Comparison of ENCODE assay signal across 21 cellular contexts in the genomic region with DNA sequence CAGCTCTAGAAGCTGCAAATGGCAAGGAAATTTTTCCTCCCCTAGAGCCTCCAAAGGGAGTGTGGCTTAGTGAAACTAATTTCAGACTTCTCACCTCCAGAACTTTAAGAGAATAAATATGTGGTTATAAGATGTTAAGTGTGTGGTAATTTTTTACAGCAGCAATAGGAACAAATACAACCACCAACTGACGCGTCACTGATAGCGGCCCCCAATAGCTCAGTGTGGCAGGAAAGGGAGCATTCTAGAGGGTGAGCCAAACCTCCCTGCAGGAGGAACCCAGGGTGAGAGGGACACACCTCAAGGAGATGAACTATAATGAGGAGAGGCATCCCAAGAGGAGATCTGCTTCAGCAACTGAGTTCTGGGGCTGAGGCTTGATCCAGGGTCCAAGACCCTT. TPM values are rescaled to one million over a fixed set of nuclear protein-coding genes. Genes with fewer than 3 reads are reported as not detected.
A peak's percentile ranks its signal among the peaks of the same experiment; 100 is the strongest.
DNase-seq lines count a peak whose midpoint lies in the region; ATAC-seq, FAIRE-seq and TF ChIP-seq lines count a peak whose summit lies in the region.
"Had no signal": no experiment of that assay in that cellular context is flagged by ENCODE, and none has a peak within 500 bp of the region (broad histone marks: within the 10 kb centered on the region; RNA-seq: fewer than 3 reads in every experiment).

No MANE protein-coding gene starts in this region.

- POLR2A ChIA-PET in HepG2 (lab: Yijun Ruan, JAX): no interaction called here
- POLR2A ChIA-PET in activated CD8-positive, alpha-beta T cell treated with anti-CD3 and anti-CD28 coated beads, Interleukin-2, amount 10 ng/mL, durations not matched to agents 7 days and 5 days (lab: Charles Lee): no interaction called here
- POLR2A ChIA-PET in naive thymus-derived CD4-positive, alpha-beta T cell (lab: Charles Lee): no interaction called here
- POLR2A ChIA-PET in WTC11 (lab: Charles Lee): no interaction called here

- ATAC-seq in right lobe of liver: peak in 3 of 4 donors; percentile 12 to 19 (median 13)
- no peak for ATAC-seq in HepG2
- peak; percentile 16 for ATAC-seq in activated CD8-positive, alpha-beta T cell treated with anti-CD3 and anti-CD28 coated beads, Interleukin-2, amount 10 ng/mL, durations not matched to agents 7 days and 5 days
- peak; percentile 7 for ATAC-seq in naive thymus-derived CD4-positive, alpha-beta T cell
- no peak for ATAC-seq in upper lobe of right lung
- ATAC-seq in GM21423 (IDR thresholded peaks at IDR 0.05; ENCODE audit: unreplicated experiment): no peak
- no peak for ATAC-seq in WTC11
- ATAC-seq: GM12878, Panc1, Right ventricle myocardium inferior had no signal

- in situ Hi-C loops in HepG2 (cut with HindIII; ENCODE audit: extremely low pct_ligation_motif_present, low pct_unique_long_range_greater_than_20kb): loop anchor here (10.0 kb wide), 1 partner anchor 63 kb away; no protein-coding TSS in a partner anchor

- no peak overlapping the region for H3K4me3 ChIP-seq in right lobe of liver
- no peak overlapping the region for H3K4me3 ChIP-seq in HepG2 (replicated peaks in 1 of 3; ENCODE audit: insufficient read depth in 1 of 3, low read depth in 2 of 3, low read length in 3 of 3)
- H3K4me3 ChIP-seq in naive thymus-derived CD4-positive, alpha-beta T cell (ENCODE audit: low read length): peak overlapping the region; percentile 17
- H3K4me3 ChIP-seq in upper lobe of right lung: no peak overlapping the region
- H3K4me3 ChIP-seq: GM12878, SK-N-MC had no signal

- no peaks in the 10 kb centered on the region for H3K36me3 ChIP-seq in right lobe of liver
- no peaks in the 10 kb centered on the region for H3K36me3 ChIP-seq in HepG2 (replicated peaks in 1 of 2; ENCODE audit: control insufficient read depth in 1 of 2, insufficient read depth in 2 of 2, low read length in 2 of 2)
- H3K36me3 ChIP-seq in naive thymus-derived CD4-positive, alpha-beta T cell (ENCODE audit: control insufficient read depth in 2 of 3, insufficient read depth in 3 of 3, low read length in 3 of 3): no peaks in the 10 kb centered on the region
- H3K36me3 ChIP-seq in upper lobe of right lung: no peaks in the 10 kb centered on the region
- H3K36me3 ChIP-seq: BE2C had no signal

- H3K27me3 ChIP-seq in right lobe of liver (no peaks in the 10 kb centered on the region), HepG2 (ENCODE audit: control insufficient read depth in 1 of 2, insufficient read depth in 2 of 2, low read length in 2 of 2) (no peaks in the 10 kb centered on the region), upper lobe of right lung (no peaks in the 10 kb centered on the region)
- no peaks in the 10 kb centered on the region for H3K27me3 ChIP-seq in naive thymus-derived CD4-positive, alpha-beta T cell (ENCODE audit: control insufficient read depth in 2 of 2, insufficient read depth in 2 of 2, low read length in 2 of 2)

- no peak overlapping the region for H3K4me3 Mint-ChIP-seq in activated CD8-positive, alpha-beta T cell treated with anti-CD3 and anti-CD28 coated beads, Interleukin-2, amount 10 ng/mL, durations not matched to agents 7 days and 5 days
- no peak overlapping the region for H3K4me3 Mint-ChIP-seq in naive thymus-derived CD4-positive, alpha-beta T cell
- H3K4me3 Mint-ChIP-seq in WTC11: no peak overlapping the region

- no peaks in the 10 kb centered on the region for H3K9me3 Mint-ChIP-seq in activated CD8-positive, alpha-beta T cell treated with anti-CD3 and anti-CD28 coated beads, Interleukin-2, amount 10 ng/mL, durations not matched to agents 7 days and 5 days (ENCODE audit: insufficient read depth)
- peaks cover 0 to 5% (median 0%) of the 10 kb centered on the region in 11 donors for H3K9me3 Mint-ChIP-seq in naive thymus-derived CD4-positive, alpha-beta T cell
- H3K9me3 Mint-ChIP-seq in WTC11: peaks cover 18% of the 10 kb centered on the region

- BruUV-seq in HepG2 (replicated peaks; lab: Mats Ljungman, UMichigan): no TSS peak

- TF ChIP-seq CTCF in right lobe of liver (IDR thresholded peaks at IDR 0.05) (no peak), HepG2 (CRISPR knock-in tag; IDR thresholded peaks at IDR 0.05) (no peak), upper lobe of right lung (IDR thresholded peaks at IDR 0.05) (no peak), WTC11 (IDR thresholded peaks at IDR 0.05) (no peak)

- H3K27me3 Mint-ChIP-seq in activated CD8-positive, alpha-beta T cell treated with anti-CD3 and anti-CD28 coated beads, Interleukin-2, amount 10 ng/mL, durations not matched to agents 7 days and 5 days (ENCODE audit: low read depth): peaks cover 11% of the 10 kb centered on the region
- peaks cover 20 to 42% (median 28%) of the 10 kb centered on the region in 5 donors for H3K27me3 Mint-ChIP-seq in naive thymus-derived CD4-positive, alpha-beta T cell
- no peaks in the 10 kb centered on the region; the same call in 1 of the 2 replicates for H3K27me3 Mint-ChIP-seq in WTC11 (ENCODE audit: low read depth)

- peaks cover 28% of the 10 kb centered on the region for H3K4me1 Mint-ChIP-seq in activated CD8-positive, alpha-beta T cell treated with anti-CD3 and anti-CD28 coated beads, Interleukin-2, amount 10 ng/mL, durations not matched to agents 7 days and 5 days (ENCODE audit: low read depth)
- H3K4me1 Mint-ChIP-seq in naive thymus-derived CD4-positive, alpha-beta T cell: peaks cover 0 to 16% (median 5%) of the 10 kb centered on the region in 7 donors
- H3K4me1 Mint-ChIP-seq in WTC11: no peaks in the 10 kb centered on the region

- TF ChIP-seq POLR2A in right lobe of liver (IDR thresholded peaks at IDR 0.05) (no peak), HepG2 (IDR thresholded peaks at IDR 0.05; ENCODE audit: insufficient read depth in 1 of 2, low read depth in 2 of 2, low read length in 2 of 2) (no peak)

- H4K20me1 ChIP-seq in HepG2 (ENCODE audit: insufficient read depth, low read length): no peaks in the 10 kb centered on the region

- H3K4me1 ChIP-seq in right lobe of liver: no peaks in the 10 kb centered on the region
- H3K4me1 ChIP-seq in HepG2 (ENCODE audit: insufficient read depth, low read length): no peaks in the 10 kb centered on the region
- H3K4me1 ChIP-seq in naive thymus-derived CD4-positive, alpha-beta T cell (ENCODE audit: control insufficient read depth in 2 of 2, insufficient read depth in 2 of 2, low read length in 2 of 2): peaks cover 0 to 45% of the 10 kb centered on the region in 2 donors
- no peaks in the 10 kb centered on the region for H3K4me1 ChIP-seq in upper lobe of right lung
- H3K4me1 ChIP-seq: BE2C had no signal

- no peak for FAIRE-seq in HepG2 (lab: Jason Lieb, UNC)
- FAIRE-seq: G401.6, GM12878 had no signal

- WGBS in right lobe of liver (ENCODE audit: insufficient coverage, low coverage, low lambda C conversion rate, missing lambda C conversion rate): no CpG with 5 or more reads among the region's 3 CpGs
- WGBS in HepG2 (ENCODE audit: low lambda C conversion rate): 73% methylated on average over 3 of the region's 3 CpGs

- TF ChIP-seq EP300 in HepG2 (IDR thresholded peaks at IDR 0.05; ENCODE audit: low read depth in 2 of 2, low read length in 2 of 2) (no peak), HepG2 (CRISPR knock-in tag; IDR thresholded peaks at IDR 0.05; ENCODE audit: borderline replicate concordance) (no peak)

- no peak overlapping the region for H3K9ac ChIP-seq in HepG2 (ENCODE audit: insufficient read depth, low read depth, low read length)

- intact Hi-C loops in right lobe of liver (cut with DNase I): no loop called here
- intact Hi-C loops in HepG2 (cut with micrococcal nuclease; ENCODE audit: unreplicated experiment): no loop called here
- intact Hi-C loops in naive thymus-derived CD4-positive, alpha-beta T cell (cut with micrococcal nuclease): no loop called here
- intact Hi-C loops in upper lobe of right lung (cut with DNase I): no loop called here

- no peak overlapping the region for H3K4me2 ChIP-seq in HepG2 (ENCODE audit: low read depth, low read length)

- DNase-seq in right lobe of liver (no peak), HepG2 (ENCODE audit: low spot score) (no peak), upper lobe of right lung (no peak), WTC11 (ENCODE audit: low spot score) (no peak)
- DNase-seq in activated CD8-positive, alpha-beta T cell treated with anti-CD3 and anti-CD28 coated beads, Interleukin-2, amount 10 ng/mL, durations not matched to agents 7 days and 5 days: no peak
- no peak for DNase-seq in naive thymus-derived CD4-positive, alpha-beta T cell
- DNase-seq: BE2C, DMS79 treated with DMSO at 0.1 percent for 48 hours, NCI-H1092 treated with DMSO at 0.1 percent for 48 hours, NCI-H2107, NCI-H2227 treated with DMSO at 0.1 percent for 48 hours, NCI-H524 had no signal

- H2AFZ ChIP-seq in HepG2 (ENCODE audit: low read length): no peak overlapping the region

- H3K27ac Mint-ChIP-seq in activated CD8-positive, alpha-beta T cell treated with anti-CD3 and anti-CD28 coated beads, Interleukin-2, amount 10 ng/mL, durations not matched to agents 7 days and 5 days: no peak overlapping the region
- H3K27ac Mint-ChIP-seq in naive thymus-derived CD4-positive, alpha-beta T cell: no peak overlapping the region
- no peak overlapping the region for H3K27ac Mint-ChIP-seq in WTC11

- no peaks in the 10 kb centered on the region for H3K79me2 ChIP-seq in HepG2 (ENCODE audit: insufficient read depth, low read length)

- peaks cover 2% of the 10 kb centered on the region for H3K36me3 Mint-ChIP-seq in activated CD8-positive, alpha-beta T cell treated with anti-CD3 and anti-CD28 coated beads, Interleukin-2, amount 10 ng/mL, durations not matched to agents 7 days and 5 days (ENCODE audit: low read depth)
- no peaks in the 10 kb centered on the region for H3K36me3 Mint-ChIP-seq in naive thymus-derived CD4-positive, alpha-beta T cell
- H3K36me3 Mint-ChIP-seq in WTC11: peaks cover 9% of the 10 kb centered on the region

- CTCF ChIA-PET in HepG2 (lab: Yijun Ruan, JAX; ENCODE audit: low intra/inter-chr PET ratio, low total read pairs) (no interaction called here), WTC11 (lab: Charles Lee) (no interaction called here)
- CTCF ChIA-PET in activated CD8-positive, alpha-beta T cell treated with anti-CD3 and anti-CD28 coated beads, Interleukin-2, amount 10 ng/mL, durations not matched to agents 7 days and 5 days (lab: Charles Lee): interaction anchor here (1.1 kb wide), 1 partner anchor 132 kb away, joined by 3 read pairs; no protein-coding TSS in a partner anchor
- CTCF ChIA-PET in naive thymus-derived CD4-positive, alpha-beta T cell (lab: Charles Lee): no interaction called here

- no peak for TF ChIP-seq RAD21 in HepG2 (CRISPR knock-in tag; IDR thresholded peaks at IDR 0.05)

- no peak overlapping the region for H3K27ac ChIP-seq in right lobe of liver
- no peak overlapping the region for H3K27ac ChIP-seq in HepG2 (ENCODE audit: extremely low read length, insufficient read depth, low read length)
- H3K27ac ChIP-seq in naive thymus-derived CD4-positive, alpha-beta T cell (ENCODE audit: low read depth, low read length): no peak overlapping the region
- peak overlapping the region; percentile 24 for H3K27ac ChIP-seq in upper lobe of right lung
- H3K27ac ChIP-seq: SK-N-MC had no signal

- no peaks in the 10 kb centered on the region for H3K9me3 ChIP-seq in right lobe of liver
- no peaks in the 10 kb centered on the region for H3K9me3 ChIP-seq in HepG2 (ENCODE audit: low read length)
- no peaks in the 10 kb centered on the region for H3K9me3 ChIP-seq in naive thymus-derived CD4-positive, alpha-beta T cell (ENCODE audit: control insufficient read depth in 2 of 3, low read length in 3 of 3)
- H3K9me3 ChIP-seq in upper lobe of right lung: no peaks in the 10 kb centered on the region
- H3K9me3 ChIP-seq: BE2C had no signal

RNA-seq across cellular contexts. Expression of a gene that starts 4.0 kb away (rescaled TPM):
- 1 to 10 TPM in 4 of 6 experiments, under 1 TPM in 2; 0.79 to 7.1 (median 2.4) TPM for total RNA-seq in right lobe of liver
- not detected in 2 replicates for total RNA-seq in HepG2 (2016; rRNA removed; fragmentation: Illumina TruSeq; extraction: Trizol)
- not detected in 2 replicates for total RNA-seq in HepG2 (2016; cell fraction: cytosol; rRNA removed; fragmentation: Illumina TruSeq; extraction: Trizol; ENCODE audit: low read depth)
- not detected in 2 replicates for total RNA-seq in HepG2 (2016; cell fraction: insoluble cytoplasmic fraction; rRNA removed; fragmentation: Illumina TruSeq; extraction: Trizol)
- not detected in 2 replicates for total RNA-seq in HepG2 (2016; cell fraction: membrane; rRNA removed; fragmentation: Illumina TruSeq; extraction: Trizol)
- not detected in 2 replicates for total RNA-seq in HepG2 (2016; cell fraction: nucleus; rRNA removed; fragmentation: Illumina TruSeq; extraction: Trizol)
- polyA plus RNA-seq in HepG2 (2011; rRNA removed): not detected in 2 replicates
- polyA plus RNA-seq in HepG2 (2011; cell fraction: cytosol; rRNA removed): not detected in 2 replicates
- 0.26 TPM in 1 of 2 replicates, not detected in the other for polyA plus RNA-seq in HepG2 (2011; cell fraction: nucleus; rRNA removed)
- not detected in 2 replicates for polyA plus RNA-seq in HepG2 (2012)
- polyA plus RNA-seq in HepG2 (2016; cell fraction: cytosol; fragmentation: Illumina TruSeq; extraction: Trizol; ENCODE audit: low read depth): not detected in 2 replicates
- not detected in 2 replicates for polyA plus RNA-seq in HepG2 (2016; cell fraction: insoluble cytoplasmic fraction; fragmentation: Illumina TruSeq; extraction: Trizol; ENCODE audit: low read depth)
- polyA plus RNA-seq in HepG2 (2016; cell fraction: membrane; fragmentation: Illumina TruSeq; extraction: Trizol; ENCODE audit: low read depth): not detected in 2 replicates
- not detected in 2 replicates for polyA plus RNA-seq in HepG2 (2016; cell fraction: nucleus; fragmentation: Illumina TruSeq; extraction: Trizol; ENCODE audit: insufficient read depth, low read depth)
- 0.47 TPM in 1 of 2 replicates, not detected in the other for polyA minus RNA-seq in HepG2 (2011; rRNA and poly(A)+ RNA removed; ENCODE audit: low replicate concordance)
- polyA minus RNA-seq in HepG2 (2011; cell fraction: cytosol; rRNA and poly(A)+ RNA removed): not detected in 2 replicates
- not detected in 2 replicates for polyA minus RNA-seq in HepG2 (2011; cell fraction: nucleus; rRNA and poly(A)+ RNA removed)
- total RNA-seq in activated CD8-positive, alpha-beta T cell treated with anti-CD3 and anti-CD28 coated beads, Interleukin-2, amount 10 ng/mL, durations not matched to agents 7 days and 5 days: 1 to 10 TPM; 6.5 to 6.7 TPM
- 10 to 100 TPM in 3 of 5 experiments, 1 to 10 TPM in 2; 1.6 to 35.6 (median 12.8) TPM for total RNA-seq in naive thymus-derived CD4-positive, alpha-beta T cell
- under 1 TPM; 0.74 to 0.96 TPM for polyA plus RNA-seq in naive thymus-derived CD4-positive, alpha-beta T cell
- total RNA-seq in upper lobe of right lung: 12.5 TPM
- 0.37 to 1.2 TPM (median 0.48 TPM) in 3 replicates for total RNA-seq in WTC11 (2021)
- total RNA-seq: H4, MCF 10A had no signal
- polyA plus RNA-seq: AG04450 had no signal

RNA-seq across cellular contexts. Expression of a gene that starts 17.7 kb away (rescaled TPM):
- total RNA-seq in right lobe of liver (10 to 100 TPM in 1 of 6 experiments, 1 to 10 TPM in 1, under 1 TPM in 3, not detected in 1; 0.43 to 18.2 (median 0.53) TPM), HepG2 (2016; rRNA removed; fragmentation: Illumina TruSeq; extraction: Trizol) (not detected in 2 replicates), upper lobe of right lung (9.9 TPM), WTC11 (2021) (0.44 to 0.72 TPM (median 0.55 TPM) in 3 replicates)
- not detected in 2 replicates for total RNA-seq in HepG2 (2016; cell fraction: cytosol; rRNA removed; fragmentation: Illumina TruSeq; extraction: Trizol; ENCODE audit: low read depth)
- total RNA-seq in HepG2 (2016; cell fraction: insoluble cytoplasmic fraction; rRNA removed; fragmentation: Illumina TruSeq; extraction: Trizol): not detected in 2 replicates
- not detected in 2 replicates for total RNA-seq in HepG2 (2016; cell fraction: membrane; rRNA removed; fragmentation: Illumina TruSeq; extraction: Trizol)
- total RNA-seq in HepG2 (2016; cell fraction: nucleus; rRNA removed; fragmentation: Illumina TruSeq; extraction: Trizol): not detected in 2 replicates
- polyA plus RNA-seq in HepG2 (2011; rRNA removed): not detected in 2 replicates
- polyA plus RNA-seq in HepG2 (2011; cell fraction: cytosol; rRNA removed): 0.12 TPM in 1 of 2 replicates, not detected in the other
- 0.26 and 0.38 TPM in 2 replicates for polyA plus RNA-seq in HepG2 (2011; cell fraction: nucleus; rRNA removed)
- not detected in 2 replicates for polyA plus RNA-seq in HepG2 (2012)
- polyA plus RNA-seq in HepG2 (2016; cell fraction: cytosol; fragmentation: Illumina TruSeq; extraction: Trizol; ENCODE audit: low read depth): not detected in 2 replicates
- not detected in 2 replicates for polyA plus RNA-seq in HepG2 (2016; cell fraction: insoluble cytoplasmic fraction; fragmentation: Illumina TruSeq; extraction: Trizol; ENCODE audit: low read depth)
- not detected in 2 replicates for polyA plus RNA-seq in HepG2 (2016; cell fraction: membrane; fragmentation: Illumina TruSeq; extraction: Trizol; ENCODE audit: low read depth)
- not detected in 2 replicates for polyA plus RNA-seq in HepG2 (2016; cell fraction: nucleus; fragmentation: Illumina TruSeq; extraction: Trizol; ENCODE audit: insufficient read depth, low read depth)
- polyA minus RNA-seq in HepG2 (2011; rRNA and poly(A)+ RNA removed; ENCODE audit: low replicate concordance): 3.3 TPM in 1 of 2 replicates, not detected in the other
- not detected in 2 replicates for polyA minus RNA-seq in HepG2 (2011; cell fraction: cytosol; rRNA and poly(A)+ RNA removed)
- not detected in 2 replicates for polyA minus RNA-seq in HepG2 (2011; cell fraction: nucleus; rRNA and poly(A)+ RNA removed)
- 1 to 10 TPM; 4.2 to 5.1 TPM for total RNA-seq in activated CD8-positive, alpha-beta T cell treated with anti-CD3 and anti-CD28 coated beads, Interleukin-2, amount 10 ng/mL, durations not matched to agents 7 days and 5 days
- total RNA-seq in naive thymus-derived CD4-positive, alpha-beta T cell: 10 to 100 TPM in 3 of 5 experiments, 1 to 10 TPM in 2; 1.6 to 72.5 (median 44.0) TPM
- not detected for polyA plus RNA-seq in naive thymus-derived CD4-positive, alpha-beta T cell
- total RNA-seq: H4, MCF 10A, Right ventricle myocardium inferior had no signal
- polyA plus RNA-seq: AG04450 had no signal

RNA-seq across cellular contexts. Expression of a gene that starts 43.6 kb away (rescaled TPM):
- total RNA-seq in right lobe of liver (1 to 10 TPM in 2 of 6 experiments, under 1 TPM in 3, not detected in 1; 0.29 to 2.0 (median 0.64) TPM), HepG2 (2016; rRNA removed; fragmentation: Illumina TruSeq; extraction: Trizol) (not detected in 2 replicates), upper lobe of right lung (31.9 TPM), WTC11 (2021) (not detected in 3 replicates)
- total RNA-seq in HepG2 (2016; cell fraction: cytosol; rRNA removed; fragmentation: Illumina TruSeq; extraction: Trizol; ENCODE audit: low read depth): not detected in 2 replicates
- not detected in 2 replicates for total RNA-seq in HepG2 (2016; cell fraction: insoluble cytoplasmic fraction; rRNA removed; fragmentation: Illumina TruSeq; extraction: Trizol)
- not detected in 2 replicates for total RNA-seq in HepG2 (2016; cell fraction: membrane; rRNA removed; fragmentation: Illumina TruSeq; extraction: Trizol)
- total RNA-seq in HepG2 (2016; cell fraction: nucleus; rRNA removed; fragmentation: Illumina TruSeq; extraction: Trizol): not detected in 2 replicates
- polyA plus RNA-seq in HepG2 (2011; rRNA removed): not detected in 2 replicates
- polyA plus RNA-seq in HepG2 (2011; cell fraction: cytosol; rRNA removed): not detected in 2 replicates
- polyA plus RNA-seq in HepG2 (2011; cell fraction: nucleus; rRNA removed): not detected in 2 replicates
- not detected in 2 replicates for polyA plus RNA-seq in HepG2 (2012)
- polyA plus RNA-seq in HepG2 (2016; cell fraction: cytosol; fragmentation: Illumina TruSeq; extraction: Trizol; ENCODE audit: low read depth): not detected in 2 replicates
- not detected in 2 replicates for polyA plus RNA-seq in HepG2 (2016; cell fraction: insoluble cytoplasmic fraction; fragmentation: Illumina TruSeq; extraction: Trizol; ENCODE audit: low read depth)
- not detected in 2 replicates for polyA plus RNA-seq in HepG2 (2016; cell fraction: membrane; fragmentation: Illumina TruSeq; extraction: Trizol; ENCODE audit: low read depth)
- polyA plus RNA-seq in HepG2 (2016; cell fraction: nucleus; fragmentation: Illumina TruSeq; extraction: Trizol; ENCODE audit: insufficient read depth, low read depth): not detected in 2 replicates
- polyA minus RNA-seq in HepG2 (2011; rRNA and poly(A)+ RNA removed; ENCODE audit: low replicate concordance): not detected in 2 replicates
- not detected in 2 replicates for polyA minus RNA-seq in HepG2 (2011; cell fraction: cytosol; rRNA and poly(A)+ RNA removed)
- polyA minus RNA-seq in HepG2 (2011; cell fraction: nucleus; rRNA and poly(A)+ RNA removed): not detected in 2 replicates
- total RNA-seq in activated CD8-positive, alpha-beta T cell treated with anti-CD3 and anti-CD28 coated beads, Interleukin-2, amount 10 ng/mL, durations not matched to agents 7 days and 5 days: not detected
- total RNA-seq in naive thymus-derived CD4-positive, alpha-beta T cell: not detected
- not detected for polyA plus RNA-seq in naive thymus-derived CD4-positive, alpha-beta T cell
- total RNA-seq: GM12878, H4, MCF 10A had no signal
- polyA plus RNA-seq: AG04450 had no signal

Comparison
In these comparisons a context has a peak if more than half of its experiments do, and no peak if none do; other contexts are left out.
1. ATAC-seq: peak in right lobe of liver (3 of 4), activated CD8-positive, alpha-beta T cell treated with anti-CD3 and anti-CD28 coated beads, Interleukin-2, amount 10 ng/mL, durations not matched to agents 7 days and 5 days (single experiment) and naive thymus-derived CD4-positive, alpha-beta T cell (single experiment); none in HepG2 (single experiment), upper lobe of right lung (single experiment), GM21423 (single experiment) and WTC11 (single experiment).
2. RNA of a gene that starts 43.6 kb away (total RNA-seq): 31.9 TPM in upper lobe of right lung (single experiment); 0.29 to 2.0 TPM in right lobe of liver, not detected in WTC11, not detected in HepG2, not detected in activated CD8-positive, alpha-beta T cell treated with anti-CD3 and anti-CD28 coated beads, Interleukin-2, amount 10 ng/mL, durations not matched to agents 7 days and 5 days and not detected in naive thymus-derived CD4-positive, alpha-beta T cell; every median in the first group is over 10 times any median in the second.